In genomic region chr15:72319985-72320671, GRCh38 we compare ENCODE assay signal across 8 cellular contexts. TPM values are rescaled to one million over a fixed set of nuclear protein-coding genes. Genes with fewer than 3 reads are reported as not detected.
DNase-seq lines count a peak whose midpoint lies in the region; ATAC-seq and FAIRE-seq lines count a peak whose summit lies in the region.

CELF6 (minus strand) TSS chr15:72320157; CDS start chr15:72319874, 283 bp downstream.

- WGBS in ectodermal cell, 2 experiments, result 1% methylated on average over 56 of the region's 58 CpGs

- peak within 1 kb of the TSS; percentile 87 for H3K4me3 Mint-ChIP-seq in memory B cell

- H3K27me3 ChIP-seq in ectodermal cell (ENCODE audit: control insufficient read depth, insufficient read depth, low read length, poor library complexity, severe bottlenecking), result peaks cover 48% of the 10 kb centered on the region

- peak within 1 kb of the TSS; percentile 95 for H3K27ac Mint-ChIP-seq in memory B cell

- peak within 1 kb of the TSS; percentile 39 for H3K4me3 ChIP-seq in ectodermal cell (ENCODE audit: insufficient read depth, low read depth, low read length)

- no peaks in the 10 kb centered on the region for H3K27me3 Mint-ChIP-seq in memory B cell

- H3K9me3 Mint-ChIP-seq in memory B cell, result peaks cover 9% of the 10 kb centered on the region

- DNase-seq in GM18507 (ENCODE audit: extremely low spot score, insufficient read length, low read depth) (peak; percentile 68), NCI-H82 treated with DMSO at 0.1 percent for 48 hours (lab: John Stamatoyannopoulos, UW; ENCODE audit: unreplicated experiment) (peak; percentile 87), memory B cell (ENCODE audit: low spot score in 2 of 2) (peak; percentile 84 to 92)
- DNase-seq in activated CD8-positive, alpha-beta memory T cell treated with anti-CD3 and anti-CD28 coated beads for 4 hours (ENCODE audit: low read depth in 2 of 2), result peak; percentile 54 to 67
- peak; percentile 45 to 59 (median 53) for DNase-seq in stimulated activated CD4-positive, alpha-beta T cell treated with anti-CD3 and anti-CD28 coated beads, TNF-alpha, amount 100 ng/mL, for 4 hours (ENCODE audit: low read depth in 3 of 3)

- H3K27ac ChIP-seq in ectodermal cell (ENCODE audit: insufficient read depth, low read depth, low read length, poor library complexity, severe bottlenecking), result peak within 1 kb of the TSS; percentile 53

- peaks cover 16% of the 10 kb centered on the region for H3K4me1 Mint-ChIP-seq in memory B cell

- peak; percentile 75 for FAIRE-seq in GM18507 (lab: Jason Lieb, UNC)

- peaks cover 13% of the 10 kb centered on the region for H3K36me3 Mint-ChIP-seq in memory B cell

- no peaks in the 10 kb centered on the region for H3K4me1 ChIP-seq in ectodermal cell (ENCODE audit: control insufficient read depth, insufficient read depth, low read length)

- ATAC-seq in HG03354 (IDR thresholded peaks at IDR 0.05; ENCODE audit: poor library complexity, severe bottlenecking, unreplicated experiment), result peak; percentile 75
- peak; percentile 83 for ATAC-seq in memory B cell (ENCODE audit: low read depth)
- no peak for ATAC-seq in GM21737 (IDR thresholded peaks at IDR 0.05; ENCODE audit: unreplicated experiment)

- H3K9me3 ChIP-seq in ectodermal cell (ENCODE audit: control insufficient read depth, low read length), result no peaks in the 10 kb centered on the region

- no peaks in the 10 kb centered on the region for H3K36me3 ChIP-seq in ectodermal cell (ENCODE audit: control insufficient read depth, insufficient read depth, low read length)

RNA-seq across cellular contexts. Expression of gene CELF6, which starts in this region (rescaled TPM):
- polyA plus RNA-seq in ectodermal cell (2013, experiment 1 of 4), result 0.33 TPM
- 0.32 TPM for polyA plus RNA-seq in ectodermal cell (2013, experiment 2 of 4)
- 0.32 TPM for polyA plus RNA-seq in ectodermal cell (2013, experiment 3 of 4)
- 0.32 TPM for polyA plus RNA-seq in ectodermal cell (2013, experiment 4 of 4)
